In genomic region chr21:43851593-43851992, GRCh38 we compare ENCODE assay signal across 12 cellular contexts.
"Had no signal": no experiment of that assay in that cellular context is flagged by ENCODE, and none has a peak within 500 bp of the region (broad histone marks: within the 10 kb centered on the region; RNA-seq: fewer than 3 reads in every experiment).

No MANE protein-coding gene starts in this region.

- H3K4me3 ChIP-seq: adrenal gland, heart left ventricle, ovary had no signal

- ATAC-seq: heart left ventricle had no signal

- H3K36me3 Mint-ChIP-seq: naive B cell, type B pancreatic cell had no signal

- H3K36me3 ChIP-seq: adrenal gland, heart left ventricle, ovary had no signal

- H3K27ac Mint-ChIP-seq: naive B cell, type B pancreatic cell had no signal

- H3K4me3 Mint-ChIP-seq: naive B cell, type B pancreatic cell had no signal

- H3K9me3 ChIP-seq: adrenal gland, heart left ventricle, ovary had no signal

- H3K27me3 ChIP-seq: adrenal gland, heart left ventricle, ovary had no signal

- H3K9me3 Mint-ChIP-seq: type B pancreatic cell had no signal

- H3K27ac ChIP-seq: adrenal gland, heart left ventricle, ovary had no signal

- DNase-seq: activated CD4-positive, alpha-beta T cell treated with anti-CD3 and anti-CD28 coated beads for 4 hours; activated CD8-positive, alpha-beta memory T cell treated with anti-CD3 and anti-CD28 coated beads for 24 hours; activated naive CD4-positive, alpha-beta T cell treated with anti-CD3 and anti-CD28 coated beads, Interleukin-2, amount 50 U/mL, for 16 hours; activated T-cell treated with anti-CD3 and anti-CD28 coated beads for 4 hours; adrenal gland; naive B cell; stimulated activated CD4-positive, alpha-beta T cell treated with anti-CD3 and anti-CD28 coated beads, Interleukin-2, amount 100 ng/mL, for 48 hours; stimulated activated naive CD4-positive, alpha-beta T cell treated with Interleukin-2 at 50 U/mL for 16 hours; T1000 had no signal
